Comparison of ENCODE assay signal across 24 cellular contexts in genomic region chr13:36146513-36147276, GRCh38. TPM values are rescaled to one million over a fixed set of nuclear protein-coding genes. Genes with fewer than 3 reads are reported as not detected.
"Had no signal": no experiment of that assay in that cellular context is flagged by ENCODE, and none has a peak within 500 bp of the region (broad histone marks: within the 10 kb centered on the region; RNA-seq: fewer than 3 reads in every experiment).

No MANE protein-coding gene starts in this region.

- ATAC-seq: naive thymus-derived CD8-positive, alpha-beta T cell; psoas muscle; stimulated activated naive B cell treated with anti-CD40 and anti-IgM and Interleukin-4, amounts not matched to agents 10 μg/mL and 1 μg/mL and 100 μg/mL, for 72 hours; upper lobe of right lung; WTC11 had no signal

- H3K4me1 ChIP-seq: parathyroid adenoma, psoas muscle, stomach, thyroid gland, upper lobe of right lung had no signal

- H3K9me3 ChIP-seq: thyroid gland had no signal

- H3K27ac ChIP-seq: parathyroid adenoma, psoas muscle, stomach, thyroid gland, upper lobe of right lung had no signal

- DNase-seq: activated CD4-positive, alpha-beta memory T cell treated with anti-CD3 and anti-CD28 coated beads, Interleukin-2, amount 10 ng/mL, durations not matched to agents 7 days and 5 days; activated CD4-positive, alpha-beta T cell treated with anti-CD3 and anti-CD28 coated beads for 1 hour; activated CD4-positive, alpha-beta T cell treated with anti-CD3 and anti-CD28 coated beads, Interleukin-2, amount 10 ng/mL, durations not matched to agents 7 days and 5 days; activated CD8-positive, alpha-beta memory T cell treated with anti-CD3 and anti-CD28 coated beads, Interleukin-2, amount 50 U/mL, for 48 hours; activated gamma-delta T cell; activated naive CD4-positive, alpha-beta T cell treated with anti-CD3 and anti-CD28 coated beads, Interleukin-2, amount 10 ng/mL, durations not matched to agents 7 days and 5 days; activated naive CD8-positive, alpha-beta T cell treated with anti-CD3 and anti-CD28 coated beads, Interleukin-2, amount 10 ng/mL, durations not matched to agents 7 days and 5 days; activated T-cell treated with anti-CD3 and anti-CD28 coated beads, Interleukin-2, amount 50 U/mL, for 24 hours; amniotic stem cell; effector memory CD4-positive, alpha-beta T cell; erythroblast; foreskin fibroblast; naive thymus-derived CD8-positive, alpha-beta T cell; nucleus accumbens; psoas muscle; stimulated activated CD4-positive, alpha-beta T cell treated with anti-CD3 and anti-CD28 coated beads, Interleukin-15, amount 100 ng/mL, for 24 hours; stimulated activated CD4-positive, alpha-beta T cell treated with anti-CD3 and anti-CD28 coated beads, Interleukin-2, amount 100 ng/mL, for 24 hours; stimulated activated naive B cell treated with anti-CD40 and anti-IgM and Interleukin-4, amounts not matched to agents 10 μg/mL and 1 μg/mL and 100 μg/mL, for 72 hours; stomach; T-helper 2 cell; thyroid gland; upper lobe of right lung had no signal

- H3K4me3 ChIP-seq: psoas muscle, stomach, thyroid gland, upper lobe of right lung had no signal

- H3K27me3 ChIP-seq: stomach, thyroid gland, upper lobe of right lung had no signal

RNA-seq across cellular contexts. Expression of gene DCLK1, which starts 15.5 kb away (rescaled TPM):
- total RNA-seq: activated CD4-positive, alpha-beta memory T cell treated with anti-CD3 and anti-CD28 coated beads, Interleukin-2, amount 10 ng/mL, durations not matched to agents 7 days and 5 days; activated CD4-positive, alpha-beta T cell treated with anti-CD3 and anti-CD28 coated beads, Interleukin-2, amount 10 ng/mL, durations not matched to agents 7 days and 5 days; activated naive CD8-positive, alpha-beta T cell treated with anti-CD3 and anti-CD28 coated beads, Interleukin-2, amount 10 ng/mL, durations not matched to agents 7 days and 5 days; naive thymus-derived CD8-positive, alpha-beta T cell had no signal
- polyA plus RNA-seq: naive thymus-derived CD8-positive, alpha-beta T cell had no signal
